1 cellular context compared by ENCODE assay signal in genomic region chr15:63474810-63475316, GRCh38.
TF ChIP-seq lines count a peak whose summit lies in the region.

No MANE protein-coding gene starts in this region.

TF ChIP-seq in HepG2, 621 proteins besides CTCF, POLR2A, EP300 and RAD21:
- 0 out of 2 replicates have a peak, but pooled peaks have one; percentile 35 for TF ChIP-seq ZNF512 (CRISPR knock-in tag; IDR thresholded peaks at IDR 0.05)
- TF ChIP-seq SP2 (CRISPR knock-in tag; IDR thresholded peaks at IDR 0.05), result no peak
- TF ChIP-seq, protein P1, sequence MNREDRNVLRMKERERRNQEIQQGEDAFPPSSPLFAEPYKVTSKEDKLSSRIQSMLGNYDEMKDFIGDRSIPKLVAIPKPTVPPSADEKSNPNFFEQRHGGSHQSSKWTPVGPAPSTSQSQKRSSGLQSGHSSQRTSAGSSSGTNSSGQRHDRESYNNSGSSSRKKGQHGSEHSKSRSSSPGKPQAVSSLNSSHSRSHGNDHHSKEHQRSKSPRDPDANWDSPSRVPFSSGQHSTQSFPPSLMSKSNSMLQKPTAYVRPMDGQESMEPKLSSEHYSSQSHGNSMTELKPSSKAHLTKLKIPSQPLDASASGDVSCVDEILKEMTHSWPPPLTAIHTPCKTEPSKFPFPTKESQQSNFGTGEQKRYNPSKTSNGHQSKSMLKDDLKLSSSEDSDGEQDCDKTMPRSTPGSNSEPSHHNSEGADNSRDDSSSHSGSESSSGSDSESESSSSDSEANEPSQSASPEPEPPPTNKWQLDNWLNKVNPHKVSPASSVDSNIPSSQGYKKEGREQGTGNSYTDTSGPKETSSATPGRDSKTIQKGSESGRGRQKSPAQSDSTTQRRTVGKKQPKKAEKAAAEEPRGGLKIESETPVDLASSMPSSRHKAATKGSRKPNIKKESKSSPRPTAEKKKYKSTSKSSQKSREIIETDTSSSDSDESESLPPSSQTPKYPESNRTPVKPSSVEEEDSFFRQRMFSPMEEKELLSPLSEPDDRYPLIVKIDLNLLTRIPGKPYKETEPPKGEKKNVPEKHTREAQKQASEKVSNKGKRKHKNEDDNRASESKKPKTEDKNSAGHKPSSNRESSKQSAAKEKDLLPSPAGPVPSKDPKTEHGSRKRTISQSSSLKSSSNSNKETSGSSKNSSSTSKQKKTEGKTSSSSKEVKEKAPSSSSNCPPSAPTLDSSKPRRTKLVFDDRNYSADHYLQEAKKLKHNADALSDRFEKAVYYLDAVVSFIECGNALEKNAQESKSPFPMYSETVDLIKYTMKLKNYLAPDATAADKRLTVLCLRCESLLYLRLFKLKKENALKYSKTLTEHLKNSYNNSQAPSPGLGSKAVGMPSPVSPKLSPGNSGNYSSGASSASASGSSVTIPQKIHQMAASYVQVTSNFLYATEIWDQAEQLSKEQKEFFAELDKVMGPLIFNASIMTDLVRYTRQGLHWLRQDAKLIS (CRISPR knock-in tag; IDR thresholded peaks at IDR 0.05), result no peak
- 0 out of 2 replicates have a peak, but pooled peaks have one; percentile 36 for TF ChIP-seq ZNF891 (CRISPR knock-in tag; IDR thresholded peaks at IDR 0.05)
- peak; percentile 63 for TF ChIP-seq ZNF687 (CRISPR knock-in tag; IDR thresholded peaks at IDR 0.05)
- TF ChIP-seq MAZ (IDR thresholded peaks at IDR 0.05; ENCODE audit: borderline replicate concordance, low read depth, low read length), result no peak
- TF ChIP-seq MAZ (CRISPR knock-in tag; IDR thresholded peaks at IDR 0.05; ENCODE audit: low read depth), result no peak
- peak; percentile 18; the same call in 1 of the 2 replicates for TF ChIP-seq SALL1 (CRISPR knock-in tag; IDR thresholded peaks at IDR 0.05)
- TF ChIP-seq GLI4 (CRISPR knock-in tag; IDR thresholded peaks at IDR 0.05; ENCODE audit: borderline replicate concordance), result no peak
- 0 out of 2 replicates have a peak, but pooled peaks have one; percentile 0 for TF ChIP-seq ZNF431 (CRISPR knock-in tag; IDR thresholded peaks at IDR 0.05; ENCODE audit: borderline replicate concordance, low read depth)
- no peak for TF ChIP-seq TOE1 (CRISPR knock-in tag; IDR thresholded peaks at IDR 0.05)
- no peak for TF ChIP-seq ZEB1 (IDR thresholded peaks at IDR 0.05; ENCODE audit: insufficient replicate concordance, low read depth)
- TF ChIP-seq, protein P2, sequence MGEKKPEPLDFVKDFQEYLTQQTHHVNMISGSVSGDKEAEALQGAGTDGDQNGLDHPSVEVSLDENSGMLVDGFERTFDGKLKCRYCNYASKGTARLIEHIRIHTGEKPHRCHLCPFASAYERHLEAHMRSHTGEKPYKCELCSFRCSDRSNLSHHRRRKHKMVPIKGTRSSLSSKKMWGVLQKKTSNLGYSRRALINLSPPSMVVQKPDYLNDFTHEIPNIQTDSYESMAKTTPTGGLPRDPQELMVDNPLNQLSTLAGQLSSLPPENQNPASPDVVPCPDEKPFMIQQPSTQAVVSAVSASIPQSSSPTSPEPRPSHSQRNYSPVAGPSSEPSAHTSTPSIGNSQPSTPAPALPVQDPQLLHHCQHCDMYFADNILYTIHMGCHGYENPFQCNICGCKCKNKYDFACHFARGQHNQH (CRISPR knock-in tag; IDR thresholded peaks at IDR 0.05), result no peak
- TF ChIP-seq SSRP1 (CRISPR knock-in tag; IDR thresholded peaks at IDR 0.05), result 0 out of 2 replicates have a peak, but pooled peaks have one; percentile 38
- no peak for TF ChIP-seq TRAFD1 (CRISPR knock-in tag; IDR thresholded peaks at IDR 0.05; ENCODE audit: borderline replicate concordance)
- no peak for TF ChIP-seq TEAD2 (CRISPR knock-in tag; IDR thresholded peaks at IDR 0.05)
- no peak for TF ChIP-seq ZNF7 (CRISPR knock-in tag; IDR thresholded peaks at IDR 0.05)
- TF ChIP-seq ZNF691 (CRISPR knock-in tag; IDR thresholded peaks at IDR 0.05; ENCODE audit: borderline replicate concordance, low read depth), result peak; percentile 34; the same call in 1 of the 2 replicates
- TF ChIP-seq ARID2 (CRISPR knock-in tag; IDR thresholded peaks at IDR 0.05; ENCODE audit: borderline replicate concordance), result 0 out of 2 replicates have a peak, but pooled peaks have one; percentile 15
- TF ChIP-seq CHD4 (IDR thresholded peaks at IDR 0.05; ENCODE audit: borderline replicate concordance, low read length), result peak; percentile 44; the same call in 1 of the 2 replicates
- TF ChIP-seq ZNF253 (CRISPR knock-in tag; IDR thresholded peaks at IDR 0.05; ENCODE audit: borderline replicate concordance), result no peak
- 0 out of 2 replicates have a peak, but pooled peaks have one; percentile 32 for TF ChIP-seq ZNF225 (CRISPR knock-in tag; IDR thresholded peaks at IDR 0.05)
- TF ChIP-seq, protein P3, sequence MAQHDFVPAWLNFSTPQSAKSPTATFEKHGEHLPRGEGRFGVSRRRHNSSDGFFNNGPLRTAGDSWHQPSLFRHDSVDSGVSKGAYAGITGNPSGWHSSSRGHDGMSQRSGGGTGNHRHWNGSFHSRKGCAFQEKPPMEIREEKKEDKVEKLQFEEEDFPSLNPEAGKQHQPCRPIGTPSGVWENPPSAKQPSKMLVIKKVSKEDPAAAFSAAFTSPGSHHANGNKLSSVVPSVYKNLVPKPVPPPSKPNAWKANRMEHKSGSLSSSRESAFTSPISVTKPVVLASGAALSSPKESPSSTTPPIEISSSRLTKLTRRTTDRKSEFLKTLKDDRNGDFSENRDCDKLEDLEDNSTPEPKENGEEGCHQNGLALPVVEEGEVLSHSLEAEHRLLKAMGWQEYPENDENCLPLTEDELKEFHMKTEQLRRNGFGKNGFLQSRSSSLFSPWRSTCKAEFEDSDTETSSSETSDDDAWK (CRISPR knock-in tag; IDR thresholded peaks at IDR 0.05), result no peak
